8 cellular contexts compared by ENCODE assay signal in genomic region chr1:180415985-180416633, GRCh38.
DNase-seq lines count a peak whose midpoint lies in the region; ATAC-seq and TF ChIP-seq lines count a peak whose summit lies in the region.

No MANE protein-coding gene starts in this region.

- H3K4me1 ChIP-seq in CD4-positive, CD25-positive, alpha-beta regulatory T cell (ENCODE audit: control insufficient read depth, insufficient read depth, low read length, poor library complexity, severe bottlenecking): no peaks in the 10 kb centered on the region
- H3K4me1 ChIP-seq in colonic mucosa: no peaks in the 10 kb centered on the region

- H3K27me3 Mint-ChIP-seq in CD4-positive, CD25-positive, alpha-beta regulatory T cell: no peaks in the 10 kb centered on the region
- no peaks in the 10 kb centered on the region for H3K27me3 Mint-ChIP-seq in neural crest cell (ENCODE audit: low read depth)

- intact Hi-C loops in colonic mucosa (cut with DNase I): loop anchor here (2.0 to 5.0 kb wide), 3 partner anchors 61 to 229 kb away; no protein-coding TSS in a partner anchor
- intact Hi-C loops in posterior cingulate gyrus (cut with DNase I): loop anchor here (2.0 kb wide), 1 partner anchor 227 kb away; no protein-coding TSS in a partner anchor

- H3K27ac ChIP-seq in CD4-positive, CD25-positive, alpha-beta regulatory T cell (ENCODE audit: insufficient read depth, low read length, poor library complexity, severe bottlenecking): no peak overlapping the region
- no peak overlapping the region for H3K27ac ChIP-seq in colonic mucosa

- peaks cover 0 to 10% (median 1%) of the 10 kb centered on the region in 7 donors for H3K9me3 Mint-ChIP-seq in CD4-positive, CD25-positive, alpha-beta regulatory T cell
- H3K9me3 Mint-ChIP-seq in neural crest cell: peaks cover 7% of the 10 kb centered on the region

- H3K4me3 Mint-ChIP-seq in CD4-positive, CD25-positive, alpha-beta regulatory T cell: no peak overlapping the region
- H3K4me3 Mint-ChIP-seq in neural crest cell: no peak overlapping the region

- peaks cover 24% of the 10 kb centered on the region for H3K36me3 Mint-ChIP-seq in CD4-positive, CD25-positive, alpha-beta regulatory T cell
- H3K36me3 Mint-ChIP-seq in neural crest cell (ENCODE audit: low read depth): peaks cover 15% of the 10 kb centered on the region

- no peak overlapping the region for H3K4me3 ChIP-seq in CD4-positive, CD25-positive, alpha-beta regulatory T cell (ENCODE audit: low read depth, low read length)
- H3K4me3 ChIP-seq in colonic mucosa: no peak overlapping the region

- peak in 2 of 3 donors; percentile 21 to 63 for DNase-seq in CD4-positive, CD25-positive, alpha-beta regulatory T cell
- DNase-seq in HEK293T (ENCODE audit: extremely low spot score) (peak; percentile 40), NCI-H82 treated with DMSO at 0.1 percent for 48 hours (lab: John Stamatoyannopoulos, UW; ENCODE audit: unreplicated experiment) (peak; percentile 76), colonic mucosa (no peak), neural crest cell (ENCODE audit: low read depth, low spot score) (no peak), mucosa of gallbladder (ENCODE audit: low spot score) (no peak), posterior cingulate gyrus (no peak)

- POLR2A ChIA-PET in HEK293T (lab: Yijun Ruan, JAX): no interaction called here

- ATAC-seq in CD4-positive, CD25-positive, alpha-beta regulatory T cell (ENCODE audit: low read depth in 2 of 2): no peak
- no peak for ATAC-seq in HG03521 (IDR thresholded peaks at IDR 0.05; ENCODE audit: unreplicated experiment)

- H3K9ac ChIP-seq in colonic mucosa (ENCODE audit: low read depth in 2 of 2, low read length in 2 of 2): no peak overlapping the region

- H3K36me3 ChIP-seq in CD4-positive, CD25-positive, alpha-beta regulatory T cell (ENCODE audit: control insufficient read depth, insufficient read depth, low read length): peaks cover 4% of the 10 kb centered on the region
- peaks cover 5% of the 10 kb centered on the region for H3K36me3 ChIP-seq in colonic mucosa

- peaks cover 0 to 4% of the 10 kb centered on the region in 2 experiments for H3K9me3 ChIP-seq in CD4-positive, CD25-positive, alpha-beta regulatory T cell (ENCODE audit: control insufficient read depth in 2 of 2, low read length in 2 of 2)
- H3K9me3 ChIP-seq in colonic mucosa: no peaks in the 10 kb centered on the region

- H3K27ac Mint-ChIP-seq in CD4-positive, CD25-positive, alpha-beta regulatory T cell: no peak overlapping the region
- no peak overlapping the region for H3K27ac Mint-ChIP-seq in neural crest cell (ENCODE audit: unreplicated experiment)

- H3K27me3 ChIP-seq in CD4-positive, CD25-positive, alpha-beta regulatory T cell (ENCODE audit: control insufficient read depth, insufficient read depth, low read length): no peaks in the 10 kb centered on the region
- no peaks in the 10 kb centered on the region for H3K27me3 ChIP-seq in colonic mucosa

- CTCF ChIA-PET in HEK293T (lab: Yijun Ruan, JAX): interaction anchor here (1.1 to 1.8 kb wide), 2 partner anchors 222 to 228 kb away, joined by 3 to 6 read pairs; no protein-coding TSS in a partner anchor

- H3K4me1 Mint-ChIP-seq in CD4-positive, CD25-positive, alpha-beta regulatory T cell: peaks cover 0 to 20% (median 4%) of the 10 kb centered on the region in 4 donors
- H3K4me1 Mint-ChIP-seq in neural crest cell: no peaks in the 10 kb centered on the region

- TF ChIP-seq CTCF in colonic mucosa (IDR thresholded peaks at IDR 0.05): peak; percentile 66
- peak; percentile 80 for TF ChIP-seq CTCF in neural crest cell (conservative IDR thresholded peaks at IDR 0.05)

TF ChIP-seq in HEK293T, 16 proteins besides CTCF, POLR2A, EP300 and RAD21:
- TF ChIP-seq SUZ12 (IDR thresholded peaks at IDR 0.05): no peak
- TF ChIP-seq L3MBTL2 (conservative IDR thresholded peaks at IDR 0.05): no peak
- TF ChIP-seq TARDBP (IDR thresholded peaks at IDR 0.05): no peak
- TF ChIP-seq SP1 (IDR thresholded peaks at IDR 0.05): no peak
- TF ChIP-seq PKNOX1 (IDR thresholded peaks at IDR 0.05): no peak
- no peak for TF ChIP-seq BHLHE40 (IDR thresholded peaks at IDR 0.05; ENCODE audit: borderline replicate concordance)
- no peak for TF ChIP-seq FOXM1 (IDR thresholded peaks at IDR 0.05; ENCODE audit: borderline replicate concordance)
- TF ChIP-seq CTBP1 (IDR thresholded peaks at IDR 0.05; ENCODE audit: borderline replicate concordance): no peak
- TF ChIP-seq FOXK2 (IDR thresholded peaks at IDR 0.05): no peak

Comparison
In these comparisons a context has a peak if more than half of its experiments do, and no peak if none do; other contexts are left out.
1. DNase-seq: peak in CD4-positive, CD25-positive, alpha-beta regulatory T cell (2 of 3), HEK293T (single experiment) and NCI-H82 treated with DMSO at 0.1 percent for 48 hours (single experiment); none in colonic mucosa (single experiment), neural crest cell (single experiment), mucosa of gallbladder (single experiment) and posterior cingulate gyrus (0 of 10).